In the genomic region with DNA sequence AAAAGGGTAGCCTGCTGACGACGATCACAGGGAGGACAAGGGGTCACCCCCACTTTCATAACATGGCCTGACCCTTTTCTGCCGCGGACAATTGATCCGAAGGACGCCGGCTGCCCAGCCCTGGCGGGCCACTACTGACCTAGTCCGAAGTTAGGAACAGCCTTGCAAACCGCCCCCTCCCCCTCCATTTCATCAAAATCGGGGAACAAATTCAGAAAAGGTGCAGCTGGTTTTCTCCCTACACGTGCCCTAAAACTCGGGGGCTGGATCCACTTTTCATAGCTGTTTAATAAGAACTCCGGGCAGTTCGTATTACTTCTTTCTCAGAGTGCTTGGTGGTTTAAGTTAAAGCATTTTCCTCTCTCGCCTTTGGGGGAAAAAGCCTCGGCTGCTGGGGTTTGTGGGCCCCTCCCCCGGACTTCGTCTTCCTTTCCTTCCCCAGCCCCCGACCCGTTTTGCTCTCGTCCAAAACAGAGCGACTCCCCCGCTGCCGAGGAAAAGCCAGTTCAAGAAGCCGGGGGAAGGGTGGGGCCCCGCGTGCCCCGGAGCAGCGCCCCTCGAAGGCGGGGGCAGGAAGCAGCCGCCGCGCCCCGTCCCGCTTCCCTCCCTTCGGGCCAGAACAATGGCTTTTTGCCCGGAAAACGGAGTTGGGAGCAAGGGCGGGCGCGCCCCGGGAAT, we compare ENCODE assay signal across 8 cellular contexts. TPM values are rescaled to one million over a fixed set of nuclear protein-coding genes. Genes with fewer than 3 reads are reported as not detected.
DNase-seq lines count a peak whose midpoint lies in the region; ATAC-seq and TF ChIP-seq lines count a peak whose summit lies in the region.

No MANE protein-coding gene starts in this region.

- H3K36me3 Mint-ChIP-seq in activated naive CD8-positive, alpha-beta T cell treated with anti-CD3 and anti-CD28 coated beads, Interleukin-2, amount 10 ng/mL, durations not matched to agents 7 days and 5 days, result peaks cover 4% of the 10 kb centered on the region

- POLR2A ChIA-PET in activated naive CD8-positive, alpha-beta T cell treated with anti-CD3 and anti-CD28 coated beads, Interleukin-2, amount 10 ng/mL, durations not matched to agents 7 days and 5 days (lab: Charles Lee), result interaction anchor here (0.6 to 3.7 kb wide), 2 partner anchors 19 to 32 kb away, joined by 3 to 17 read pairs; partner anchors contain the start of gene CBX8

- peak; percentile 58 for DNase-seq in EL
- DNase-seq in H7, result peak; percentile 71
- peak; percentile 86 for DNase-seq in NCI-H2196 (lab: John Stamatoyannopoulos, UW; ENCODE audit: unreplicated experiment)
- DNase-seq in activated naive CD8-positive, alpha-beta T cell treated with anti-CD3 and anti-CD28 coated beads, Interleukin-2, amount 10 ng/mL, durations not matched to agents 7 days and 5 days, result peak; percentile 73
- DNase-seq in right cardiac atrium, result peak; percentile 78 to 89 (median 87)
- no peak for DNase-seq in prostate gland (ENCODE audit: low spot score)

- peaks cover 32% of the 10 kb centered on the region for H3K4me1 Mint-ChIP-seq in activated naive CD8-positive, alpha-beta T cell treated with anti-CD3 and anti-CD28 coated beads, Interleukin-2, amount 10 ng/mL, durations not matched to agents 7 days and 5 days

- peak; percentile 46 for ATAC-seq in activated naive CD8-positive, alpha-beta T cell treated with anti-CD3 and anti-CD28 coated beads, Interleukin-2, amount 10 ng/mL, durations not matched to agents 7 days and 5 days (ENCODE audit: low read depth)
- ATAC-seq in right cardiac atrium, result peak; percentile 53 to 83
- ATAC-seq in HG03378 (IDR thresholded peaks at IDR 0.05; ENCODE audit: unreplicated experiment), result no peak
- ATAC-seq in HG03039 (IDR thresholded peaks at IDR 0.05; ENCODE audit: unreplicated experiment), result no peak

- H3K36me3 ChIP-seq in H7 (replicated peaks; ENCODE audit: control insufficient read depth, insufficient read depth, low read length) (peaks cover 17% of the 10 kb centered on the region), prostate gland (no peaks in the 10 kb centered on the region)

- 8% methylated on average over 44 of the region's 44 CpGs for WGBS in right cardiac atrium
- 11% methylated on average over 40 of the region's 44 CpGs for WGBS in prostate gland

- peaks cover 53% of the 10 kb centered on the region for H3K27me3 Mint-ChIP-seq in activated naive CD8-positive, alpha-beta T cell treated with anti-CD3 and anti-CD28 coated beads, Interleukin-2, amount 10 ng/mL, durations not matched to agents 7 days and 5 days

- H3K4me1 ChIP-seq in right cardiac atrium (ENCODE audit: control insufficient read depth, insufficient read depth, low read length) (no peaks in the 10 kb centered on the region), prostate gland (replicated peaks) (peaks cover 7% of the 10 kb centered on the region)

- H3K4me3 Mint-ChIP-seq in activated naive CD8-positive, alpha-beta T cell treated with anti-CD3 and anti-CD28 coated beads, Interleukin-2, amount 10 ng/mL, durations not matched to agents 7 days and 5 days, result peak overlapping the region; percentile 75

- no peaks in the 10 kb centered on the region for H3K9me3 ChIP-seq in right cardiac atrium (ENCODE audit: control insufficient read depth, low read length)
- H3K9me3 ChIP-seq in prostate gland, result no peaks in the 10 kb centered on the region

- H3K4me3 ChIP-seq in H7 (ENCODE audit: insufficient read depth, low read depth, low read length) (peak overlapping the region; percentile 53), right cardiac atrium (ENCODE audit: low read length) (peak overlapping the region; percentile 87), prostate gland (peak overlapping the region; percentile 37 to 50)

- intact Hi-C loops in right cardiac atrium (cut with DNase I) (no loop called here), prostate gland (cut with DNase I) (no loop called here)

- H3K27ac Mint-ChIP-seq in activated naive CD8-positive, alpha-beta T cell treated with anti-CD3 and anti-CD28 coated beads, Interleukin-2, amount 10 ng/mL, durations not matched to agents 7 days and 5 days, result no peak overlapping the region

- no peak for TF ChIP-seq POLR2A in prostate gland (IDR thresholded peaks at IDR 0.05)

- H3K27me3 ChIP-seq in H7 (ENCODE audit: control insufficient read depth, insufficient read depth, low read length) (peaks cover 4% of the 10 kb centered on the region; the same call in 1 of the 2 replicates), right cardiac atrium (ENCODE audit: control insufficient read depth, insufficient read depth) (no peaks in the 10 kb centered on the region), prostate gland (replicated peaks; ENCODE audit: insufficient read depth) (peaks cover 5% of the 10 kb centered on the region)

- H3K9me3 Mint-ChIP-seq in activated naive CD8-positive, alpha-beta T cell treated with anti-CD3 and anti-CD28 coated beads, Interleukin-2, amount 10 ng/mL, durations not matched to agents 7 days and 5 days, result no peaks in the 10 kb centered on the region

- TF ChIP-seq CTCF in prostate gland (IDR thresholded peaks at IDR 0.05), result no peak

- H3K27ac ChIP-seq in right cardiac atrium (ENCODE audit: low read length), result peak overlapping the region; percentile 85
- H3K27ac ChIP-seq in prostate gland, result peak overlapping the region in 1 of 2 donors; percentile 23

RNA-seq across cellular contexts. Expression of gene CBX2, which starts 0.6 kb away (rescaled TPM):
- total RNA-seq in H7 (2014; rRNA removed; shearing (Covaris generic)), result 89.1 and 97.4 TPM in 2 replicates
- total RNA-seq in activated naive CD8-positive, alpha-beta T cell treated with anti-CD3 and anti-CD28 coated beads, Interleukin-2, amount 10 ng/mL, durations not matched to agents 7 days and 5 days, result 1 to 10 TPM; 9.2 to 9.6 TPM
- total RNA-seq in right cardiac atrium (1 to 10 TPM; 1.5 to 3.5 (median 2.4) TPM), prostate gland (10 to 100 TPM in 1 of 2 donors, 1 to 10 TPM in 1; 2.0 to 17.0 TPM)
- polyA plus RNA-seq in right cardiac atrium, result 2.4 TPM

RNA-seq across cellular contexts. Expression of gene CBX8, which starts 19.6 kb away (rescaled TPM):
- 1.4 and 1.9 TPM in 2 replicates for total RNA-seq in H7 (2014; rRNA removed; shearing (Covaris generic))
- total RNA-seq in activated naive CD8-positive, alpha-beta T cell treated with anti-CD3 and anti-CD28 coated beads, Interleukin-2, amount 10 ng/mL, durations not matched to agents 7 days and 5 days, result 1 to 10 TPM; 4.9 to 5.5 TPM
- total RNA-seq in right cardiac atrium, result 1 to 10 TPM; 2.4 to 7.3 (median 5.5) TPM
- polyA plus RNA-seq in right cardiac atrium, result 3.8 TPM
- 1 to 10 TPM; 4.7 to 4.8 TPM for total RNA-seq in prostate gland

RNA-seq across cellular contexts. Expression of gene ENPP7, which starts 46.6 kb away (rescaled TPM):
- not detected in 2 replicates for total RNA-seq in H7 (2014; rRNA removed; shearing (Covaris generic))
- under 1 TPM in 1 of 2 experiments, not detected in 1; 0.14 TPM for total RNA-seq in activated naive CD8-positive, alpha-beta T cell treated with anti-CD3 and anti-CD28 coated beads, Interleukin-2, amount 10 ng/mL, durations not matched to agents 7 days and 5 days
- total RNA-seq in right cardiac atrium (not detected), prostate gland (not detected)
- not detected for polyA plus RNA-seq in right cardiac atrium

Comparison
In these comparisons a context has a peak if more than half of its experiments do, and no peak if none do; other contexts are left out.
1. ATAC-seq: peak in activated naive CD8-positive, alpha-beta T cell treated with anti-CD3 and anti-CD28 coated beads, Interleukin-2, amount 10 ng/mL, durations not matched to agents 7 days and 5 days (single experiment) and right cardiac atrium (2 of 2); none in HG03378 (single experiment) and HG03039 (single experiment).
2. Peak in every context shown above with its lines, with median percentiles within 50 percentile points of each other: H3K4me3 ChIP-seq.